Comparison of ENCODE assay signal across 25 cellular contexts in genomic region chr10:129224065-129224464, GRCh38.
"Had no signal": no experiment of that assay in that cellular context is flagged by ENCODE, and none has a peak within 500 bp of the region (broad histone marks: within the 10 kb centered on the region; RNA-seq: fewer than 3 reads in every experiment).

No MANE protein-coding gene starts in this region.

- H3K36me3 ChIP-seq: colonic mucosa, esophagus muscularis mucosa, esophagus squamous epithelium, gastrocnemius medialis, gastroesophageal sphincter, heart left ventricle, heart right ventricle had no signal

- H3K9me3 Mint-ChIP-seq: dendritic cell treated with granulocyte-macrophage colony-stimulating factor and Interleukin-4, amounts not matched to agents 40 ng/mL and 50 ng/mL, for 4 days; endodermal cell had no signal

- H3K27ac ChIP-seq: colonic mucosa, coronary artery, dorsolateral prefrontal cortex, epithelial cell of prostate, esophagus muscularis mucosa, esophagus squamous epithelium, foreskin keratinocyte, gastrocnemius medialis, gastroesophageal sphincter, heart left ventricle, heart right ventricle had no signal

- H3K9me3 ChIP-seq: colonic mucosa, esophagus muscularis mucosa, gastrocnemius medialis, gastroesophageal sphincter, heart left ventricle, heart right ventricle had no signal

- DNase-seq: colonic mucosa; cortex of kidney; dermis blood vessel endothelial cell; dorsolateral prefrontal cortex; effector CD4-positive, alpha-beta T cell; effector CD8-positive, alpha-beta T cell; effector memory CD4-positive, alpha-beta T cell; effector memory CD8-positive, alpha-beta T cell; endodermal cell; erythroblast; esophagus squamous epithelium; foreskin fibroblast; foreskin keratinocyte; foreskin melanocyte; gastrocnemius medialis; glutamatergic neuron; head of caudate nucleus; heart left ventricle; heart right ventricle had no signal

- H3K27me3 Mint-ChIP-seq: dendritic cell treated with granulocyte-macrophage colony-stimulating factor and Interleukin-4, amounts not matched to agents 40 ng/mL and 50 ng/mL, for 4 days; effector memory CD8-positive, alpha-beta T cell had no signal

- H3K27ac Mint-ChIP-seq: dendritic cell treated with granulocyte-macrophage colony-stimulating factor and Interleukin-4, amounts not matched to agents 40 ng/mL and 50 ng/mL, for 4 days; effector memory CD8-positive, alpha-beta T cell; endodermal cell had no signal

- ATAC-seq: effector memory CD8-positive, alpha-beta T cell; esophagus mucosa; foreskin keratinocyte; gastrocnemius medialis; gastroesophageal sphincter; heart left ventricle had no signal

- H3K4me1 ChIP-seq: colonic mucosa, esophagus muscularis mucosa, esophagus squamous epithelium, foreskin keratinocyte, gastrocnemius medialis, gastroesophageal sphincter, heart left ventricle, heart right ventricle had no signal

- H3K4me3 ChIP-seq: colonic mucosa, coronary artery, dorsolateral prefrontal cortex, esophagus muscularis mucosa, esophagus squamous epithelium, gastrocnemius medialis, gastroesophageal sphincter, heart left ventricle, heart right ventricle had no signal

- H3K27me3 ChIP-seq: colonic mucosa, dorsolateral prefrontal cortex, esophagus muscularis mucosa, esophagus squamous epithelium, foreskin keratinocyte, gastrocnemius medialis, gastroesophageal sphincter, heart left ventricle, heart right ventricle had no signal

- H3K4me3 Mint-ChIP-seq: dendritic cell treated with granulocyte-macrophage colony-stimulating factor and Interleukin-4, amounts not matched to agents 40 ng/mL and 50 ng/mL, for 4 days; effector memory CD8-positive, alpha-beta T cell; endodermal cell had no signal
